8 cellular contexts compared by ENCODE assay signal in genomic region chr5:138352071-138352721, GRCh38. TPM values are rescaled to one million over a fixed set of nuclear protein-coding genes. Genes with fewer than 3 reads are reported as not detected.
DNase-seq lines count a peak whose midpoint lies in the region; ATAC-seq lines count a peak whose summit lies in the region.

KDM3B (plus strand) TSS chr5:138352685; CDS start chr5:138352796, 111 bp downstream.

- no peaks in the 10 kb centered on the region for H3K27me3 Mint-ChIP-seq in activated T-helper 17 cell treated with anti-CD3 and anti-CD28 coated beads, Interleukin-2, amount 50 U/mL, for 72 hours
- no peaks in the 10 kb centered on the region for H3K27me3 Mint-ChIP-seq in natural killer cell treated with Interleukin-12 subunit alpha and Interleukin-12 subunit beta and Interleukin-15 and Interleukin-18, amount 100 ng/mL, for 72 hours

- H3K27ac Mint-ChIP-seq in activated T-helper 17 cell treated with anti-CD3 and anti-CD28 coated beads, Interleukin-2, amount 50 U/mL, for 72 hours, result peak within 1 kb of the TSS; percentile 95
- H3K27ac Mint-ChIP-seq in natural killer cell treated with Interleukin-12 subunit alpha and Interleukin-12 subunit beta and Interleukin-15 and Interleukin-18, amount 100 ng/mL, for 72 hours, result peak within 1 kb of the TSS; percentile 85 to 96

- peaks cover 36% of the 10 kb centered on the region for H3K4me1 Mint-ChIP-seq in activated T-helper 17 cell treated with anti-CD3 and anti-CD28 coated beads, Interleukin-2, amount 50 U/mL, for 72 hours
- peaks cover 36 to 46% of the 10 kb centered on the region in 2 donors for H3K4me1 Mint-ChIP-seq in natural killer cell treated with Interleukin-12 subunit alpha and Interleukin-12 subunit beta and Interleukin-15 and Interleukin-18, amount 100 ng/mL, for 72 hours (ENCODE audit: low read depth in 2 of 2)

- peak; percentile 61 for ATAC-seq in GM21723 (IDR thresholded peaks at IDR 0.05; ENCODE audit: unreplicated experiment)
- ATAC-seq in activated T-helper 17 cell treated with anti-CD3 and anti-CD28 coated beads, Interleukin-2, amount 50 U/mL, for 72 hours (replicated peaks), result peak; percentile 76
- peak; percentile 95 to 96 for ATAC-seq in natural killer cell treated with Interleukin-12 subunit alpha and Interleukin-12 subunit beta and Interleukin-15 and Interleukin-18, amount 100 ng/mL, for 72 hours

- H3K9me3 Mint-ChIP-seq in activated T-helper 17 cell treated with anti-CD3 and anti-CD28 coated beads, Interleukin-2, amount 50 U/mL, for 72 hours, result peaks cover 6% of the 10 kb centered on the region
- H3K9me3 Mint-ChIP-seq in natural killer cell treated with Interleukin-12 subunit alpha and Interleukin-12 subunit beta and Interleukin-15 and Interleukin-18, amount 100 ng/mL, for 72 hours, result peaks cover 5% of the 10 kb centered on the region

- peaks cover 30% of the 10 kb centered on the region for H3K36me3 Mint-ChIP-seq in activated T-helper 17 cell treated with anti-CD3 and anti-CD28 coated beads, Interleukin-2, amount 50 U/mL, for 72 hours (ENCODE audit: low read depth)
- peaks cover 11% of the 10 kb centered on the region for H3K36me3 Mint-ChIP-seq in natural killer cell treated with Interleukin-12 subunit alpha and Interleukin-12 subunit beta and Interleukin-15 and Interleukin-18, amount 100 ng/mL, for 72 hours

- H3K4me3 Mint-ChIP-seq in activated T-helper 17 cell treated with anti-CD3 and anti-CD28 coated beads, Interleukin-2, amount 50 U/mL, for 72 hours, result peak within 1 kb of the TSS; percentile 98
- H3K4me3 Mint-ChIP-seq in natural killer cell treated with Interleukin-12 subunit alpha and Interleukin-12 subunit beta and Interleukin-15 and Interleukin-18, amount 100 ng/mL, for 72 hours, result peak within 1 kb of the TSS; percentile 99

- peaks cover 6% of the 10 kb centered on the region for H3K9me3 ChIP-seq in KOPT-K1 (ENCODE audit: insufficient read depth, low read length, poor library complexity, severe bottlenecking)

- DNase-seq in DMS79 (lab: John Stamatoyannopoulos, UW) (peak; percentile 18), RPMI8226 (peak; percentile 91), fibroblast of peridontal ligament (ENCODE audit: extremely low read depth) (peak; percentile 75)
- DNase-seq in natural killer cell treated with Interleukin-12 subunit alpha and Interleukin-12 subunit beta and Interleukin-15 and Interleukin-18, amount 100 ng/mL, for 72 hours (ENCODE audit: low spot score), result peak; percentile 93
- DNase-seq in stimulated activated naive CD4-positive, alpha-beta T cell treated with Interleukin-2 at 50 U/mL for 16 hours (lab: John Stamatoyannopoulos, UW), result peak; percentile 84

- peaks cover 21% of the 10 kb centered on the region for H3K36me3 ChIP-seq in KOPT-K1 (ENCODE audit: insufficient read depth, low read length)

- H3K27ac ChIP-seq in KOPT-K1 (ENCODE audit: low read depth, low read length, poor library complexity, severe bottlenecking), result peak within 1 kb of the TSS; percentile 78

RNA-seq across cellular contexts. Expression of gene KDM3B, which starts in this region (rescaled TPM):
- total RNA-seq in activated T-helper 17 cell treated with anti-CD3 and anti-CD28 coated beads, Interleukin-2, amount 50 U/mL, for 72 hours, result 10 to 100 TPM; 42.1 to 51.4 TPM
- total RNA-seq in natural killer cell treated with Interleukin-12 subunit alpha and Interleukin-12 subunit beta and Interleukin-15 and Interleukin-18, amount 100 ng/mL, for 72 hours, result 10 to 100 TPM; 58.6 to 61.7 TPM

Comparison
In these comparisons a context has a peak if more than half of its experiments do, and no peak if none do; other contexts are left out.
1. Peak in every context shown above with its lines: DNase-seq, ATAC-seq and H3K27ac ChIP-seq.
2. DNase-seq: peak in every context shown above with its lines; median percentile 93 in natural killer cell treated with Interleukin-12 subunit alpha and Interleukin-12 subunit beta and Interleukin-15 and Interleukin-18, amount 100 ng/mL, for 72 hours; 91 in RPMI8226; 84 in stimulated activated naive CD4-positive, alpha-beta T cell treated with Interleukin-2 at 50 U/mL for 16 hours; 75 in fibroblast of peridontal ligament; 18 in DMS79.